In genomic region chr15:82158811-82159210, GRCh38 we compare ENCODE assay signal across 31 cellular contexts.
DNase-seq lines count a peak whose midpoint lies in the region; ATAC-seq and TF ChIP-seq lines count a peak whose summit lies in the region.
"Had no signal": no experiment of that assay in that cellular context is flagged by ENCODE, and none has a peak within 500 bp of the region (broad histone marks: within the 10 kb centered on the region; RNA-seq: fewer than 3 reads in every experiment).

No MANE protein-coding gene starts in this region.

- peak overlapping the region; percentile 3 for H2BK5ac ChIP-seq in IMR-90 (ENCODE audit: low read depth, low read length, poor library complexity, severe bottlenecking)

- peak overlapping the region; percentile 34 for H3K4ac ChIP-seq in IMR-90 (ENCODE audit: low read depth, low read length)

- in situ Hi-C loops in IMR-90 (cut with MboI; ENCODE audit: low sequenced_read_pairs): no loop called here

- ATAC-seq in IMR-90 (ENCODE audit: low read depth): no peak
- ATAC-seq: foreskin keratinocyte; heart right ventricle; natural killer cell treated with Interleukin-12 subunit alpha and Interleukin-12 subunit beta and Interleukin-15 and Interleukin-18, amount 100 ng/mL, for 72 hours; psoas muscle; stimulated activated effector memory CD8-positive, alpha-beta T cell treated with anti-CD3 and anti-CD28 coated beads, Interleukin-12 subunit alpha, Interleukin-12 subunit beta, amount 100 ng/mL, for 72 hours; WTC11 had no signal

- H3K4me2 ChIP-seq in IMR-90 (ENCODE audit: low read depth, low read length): no peak overlapping the region
- H3K4me2 ChIP-seq: PC-9 had no signal

- peak overlapping the region in 1 of 2 experiments; percentile 13; a peak in 1 of 4 replicates for H4K8ac ChIP-seq in IMR-90 (ENCODE audit: low read depth in 2 of 2, low read length in 2 of 2)

- no peak overlapping the region for H3K56ac ChIP-seq in IMR-90 (ENCODE audit: extremely low read depth, insufficient read depth, low read length)

- WGBS in IMR-90 (ENCODE audit: extremely low coverage in 2 of 2, insufficient read length in 1 of 2), 2 experiments: 100% methylated on average over 1 of the region's 4 CpGs; no CpG with 5 or more reads in 1 of the 2 experiments

- no peak overlapping the region for H2AFZ ChIP-seq in IMR-90 (replicated peaks; ENCODE audit: low read length, poor library complexity)
- H2AFZ ChIP-seq: PC-9 had no signal

- H2BK120ac ChIP-seq in IMR-90 (ENCODE audit: low read depth, low read length): no peak overlapping the region

- H3K27ac ChIP-seq in IMR-90 (ENCODE audit: insufficient read depth, low read length) (no peak overlapping the region), SJCRH30 (no peak overlapping the region), RWPE1 (no peak overlapping the region)
- H3K27ac ChIP-seq: esophagus squamous epithelium, heart right ventricle, PC-9, psoas muscle, tibial nerve had no signal

- no peak overlapping the region for H3K4me3 ChIP-seq in IMR-90 (ENCODE audit: insufficient read depth, low read depth, low read length)
- no peak overlapping the region for H3K4me3 ChIP-seq in SJCRH30
- H3K4me3 ChIP-seq: esophagus squamous epithelium, heart right ventricle, PC-9, psoas muscle, tibial nerve had no signal

- H2AK9ac ChIP-seq in IMR-90 (replicated peaks; ENCODE audit: low read depth, low read length, poor library complexity): no peak overlapping the region

- no peak overlapping the region for H3K23ac ChIP-seq in IMR-90 (ENCODE audit: low read depth, low read length)

- dilution Hi-C loops in IMR-90 (cut with HindIII; ENCODE audit: low sequenced_read_pairs, unreplicated experiment): no loop called here

- POLR2A ChIA-PET in IMR-90 (lab: Charles Lee; ENCODE audit: unreplicated experiment): no interaction called here
- POLR2A ChIA-PET in RWPE1 (lab: Yijun Ruan, JAX; ENCODE audit: low non-redundant PET): no interaction called here

- no TSS peak for BruUV-seq in IMR-90 (replicated peaks; lab: Mats Ljungman, UMichigan)

- TF ChIP-seq CTCF in IMR-90 (conservative IDR thresholded peaks at IDR 0.05; ENCODE audit: low read depth, low read length) (no peak), RWPE1 (conservative IDR thresholded peaks at IDR 0.05; ENCODE audit: low read depth) (no peak)

- no peak overlapping the region for H3K9ac ChIP-seq in IMR-90 (ENCODE audit: low read depth, low read length)

- no peaks in the 10 kb centered on the region; the same call in 1 of the 2 replicates for H3K4me1 ChIP-seq in IMR-90 (ENCODE audit: control insufficient read depth, insufficient read depth, low read length)
- peaks cover 16% of the 10 kb centered on the region for H3K4me1 ChIP-seq in SJCRH30
- H3K4me1 ChIP-seq: esophagus squamous epithelium, heart right ventricle, psoas muscle, tibial nerve had no signal

- TF ChIP-seq RAD21 in IMR-90 (IDR thresholded peaks at IDR 0.05; ENCODE audit: low read length): no peak

- peak overlapping the region; percentile 47; the same call in 1 of the 2 replicates for H4K5ac ChIP-seq in IMR-90 (ENCODE audit: low read depth, low read length)

- H2BK15ac ChIP-seq in IMR-90 (ENCODE audit: low read depth, low read length): peak overlapping the region; percentile 29; the same call in 1 of the 3 replicates

- no peak for TF ChIP-seq POLR2A in IMR-90 (IDR thresholded peaks at IDR 0.05; ENCODE audit: low read depth, low read length)

- no peaks in the 10 kb centered on the region for H3K9me1 ChIP-seq in IMR-90 (ENCODE audit: insufficient read depth, low read length)

- H3K36me3 ChIP-seq in IMR-90 (ENCODE audit: control insufficient read depth, insufficient read depth, low read length): peaks cover 4% of the 10 kb centered on the region; the same call in 1 of the 2 replicates
- peaks cover 6% of the 10 kb centered on the region for H3K36me3 ChIP-seq in SJCRH30

- 0 out of 2 replicates have a peak overlapping the region, but pooled peaks have one; percentile 77 for H3K14ac ChIP-seq in IMR-90 (replicated peaks; ENCODE audit: low read depth, low read length)

- H3K27me3 ChIP-seq in IMR-90 (ENCODE audit: control insufficient read depth, insufficient read depth, low read length) (no peaks in the 10 kb centered on the region), SJCRH30 (no peaks in the 10 kb centered on the region)
- H3K27me3 ChIP-seq: esophagus squamous epithelium, foreskin keratinocyte, heart right ventricle, tibial nerve had no signal

- H4K91ac ChIP-seq in IMR-90 (ENCODE audit: insufficient read depth, low read depth, low read length): no peak overlapping the region

- 0 out of 4 replicates have a peak, but pooled peaks cover 0 to 3% of the 10 kb centered on the region in 2 experiments for H3K79me1 ChIP-seq in IMR-90 (ENCODE audit: low read depth in 1 of 2, low read length in 2 of 2)

- H3K18ac ChIP-seq in IMR-90 (ENCODE audit: low read depth, low read length): no peak overlapping the region; the same call in 1 of the 2 replicates

- H2AK5ac ChIP-seq in IMR-90 (ENCODE audit: low read depth, low read length): no peak overlapping the region; the same call in 1 of the 2 replicates

- H3K9me3 ChIP-seq in IMR-90 (ENCODE audit: control insufficient read depth, insufficient read depth, low read length) (no peaks in the 10 kb centered on the region), SJCRH30 (replicated peaks) (no peaks in the 10 kb centered on the region)
- H3K9me3 ChIP-seq: esophagus squamous epithelium, heart right ventricle, psoas muscle, tibial nerve had no signal

- H2BK20ac ChIP-seq in IMR-90 (ENCODE audit: low read depth, low read length): peak overlapping the region; percentile 31

- no peaks in the 10 kb centered on the region for H4K20me1 ChIP-seq in IMR-90 (ENCODE audit: insufficient read depth, low read length)

- DNase-seq in D341Med (ENCODE audit: low spot score): peak; percentile 41
- no peak for DNase-seq in IMR-90
- peak; percentile 63 to 66 for DNase-seq in SJCRH30
- peak; percentile 71 for DNase-seq in islet precursor cell
- DNase-seq in RWPE1 (ENCODE audit: low spot score): no peak
- DNase-seq in NCI-H1930 (lab: John Stamatoyannopoulos, UW): no peak
- no peak for DNase-seq in NCI-H526 treated with DMSO at 0.1 percent for 48 hours (lab: John Stamatoyannopoulos, UW)
- no peak for DNase-seq in cerebellar nuclear complex (lab: John Stamatoyannopoulos, UW)
- DNase-seq: ACHN; activated CD4-positive, alpha-beta T cell treated with anti-CD3 and anti-CD28 coated beads, Interleukin-2, amount 10 ng/mL, durations not matched to agents 7 days and 5 days; activated gamma-delta T cell; activated T-cell treated with anti-CD3 and anti-CD28 coated beads, Interleukin-2, amount 50 U/mL, for 24 hours; CD8-positive, alpha-beta memory T cell; DMS 273 treated with DMSO at 0.1 percent for 48 hours; EL; esophagus squamous epithelium; foreskin keratinocyte; H9; kidney glomerular epithelial cell; NCI-H1092; NCI-H187; NCI-H2227 treated with DMSO at 0.1 percent for 48 hours; NCI-H526; PC-9; psoas muscle; stimulated activated CD4-positive, alpha-beta T cell treated with anti-CD3 and anti-CD28 coated beads, Interleukin-15, amount 100 ng/mL, for 24 hours had no signal

- intact Hi-C loops in IMR-90 (cut with micrococcal nuclease): no loop called here

- CTCF ChIA-PET in IMR-90 (lab: Yijun Ruan, JAX) (interaction anchor here (0.7 to 1.4 kb wide), 2 partner anchors 51 to 492 kb away, joined by 6 read pairs; no protein-coding TSS in a partner anchor), RWPE1 (lab: Yijun Ruan, JAX) (interaction anchor here (0.7 kb wide), 1 partner anchor 20 kb away, joined by 6 read pairs; no protein-coding TSS in a partner anchor)

TF ChIP-seq in IMR-90, 13 proteins besides CTCF, POLR2A, EP300 and RAD21:
- no peak for TF ChIP-seq FOS (IDR thresholded peaks at IDR 0.05; ENCODE audit: low read depth, low read length)
- TF ChIP-seq RCOR1 (IDR thresholded peaks at IDR 0.05; ENCODE audit: insufficient replicate concordance, low read length): no peak
- no peak for TF ChIP-seq CHD1 (IDR thresholded peaks at IDR 0.05; ENCODE audit: low read depth, low read length)
- no peak for TF ChIP-seq MXI1 (IDR thresholded peaks at IDR 0.05; ENCODE audit: borderline replicate concordance, low read depth, low read length)

Comparison
In these comparisons a context has a peak if more than half of its experiments do, and no peak if none do; other contexts are left out.
1. DNase-seq: peak in D341Med (single experiment), SJCRH30 (2 of 2) and islet precursor cell (single experiment); none in IMR-90 (single experiment), RWPE1 (single experiment), NCI-H1930 (0 of 2), NCI-H526 treated with DMSO at 0.1 percent for 48 hours (single experiment) and cerebellar nuclear complex (0 of 2).